ENCODE assay signal across 8 cellular contexts in genomic region chr22:30326704-30327362, GRCh38. TPM values are rescaled to one million over a fixed set of nuclear protein-coding genes. Genes with fewer than 3 reads are reported as not detected.
DNase-seq lines count a peak whose midpoint lies in the region; ATAC-seq, FAIRE-seq and TF ChIP-seq lines count a peak whose summit lies in the region.

Gene TBC1D10A, minus strand, starts transcription at chr22:30326941. Its CDS starts 60 bp downstream, at chr22:30326881.

- H3K4me3 ChIP-seq in AG04449 (ENCODE audit: low read depth, low read length) (peak within 1 kb of the TSS; percentile 87), bronchial epithelial cell (ENCODE audit: low read depth, low read length) (peak within 1 kb of the TSS; percentile 94), small intestine (ENCODE audit: low read depth in 1 of 2, low read length in 2 of 2) (peak within 1 kb of the TSS; percentile 57 to 86)

- H3K36me3 ChIP-seq in bronchial epithelial cell (ENCODE audit: control insufficient read depth, insufficient read depth, low read length) (peaks cover 2% of the 10 kb centered on the region), small intestine (ENCODE audit: control insufficient read depth in 2 of 2, insufficient read depth in 2 of 2, low read length in 2 of 2) (peaks cover 0 to 6% of the 10 kb centered on the region in 2 donors)

- ATAC-seq in GM18907 (IDR thresholded peaks at IDR 0.05; ENCODE audit: unreplicated experiment) (peak; percentile 80), HG03139 (IDR thresholded peaks at IDR 0.05; ENCODE audit: unreplicated experiment) (peak; percentile 83), WTC11 (peak; percentile 93)

- FAIRE-seq in bronchial epithelial cell (lab: Jason Lieb, UNC), result no peak
- FAIRE-seq in small intestine (lab: Jason Lieb, UNC), result no peak

- TF ChIP-seq CTCF in AG04449 (IDR thresholded peaks at IDR 0.05; ENCODE audit: insufficient read depth, low read length, missing control alignments), result no peak
- no peak for TF ChIP-seq CTCF in WTC11 (IDR thresholded peaks at IDR 0.05)
- TF ChIP-seq CTCF in bronchial epithelial cell (IDR thresholded peaks at IDR 0.05; ENCODE audit: insufficient read depth, low read length, severe bottlenecking), result no peak

- H3K27ac ChIP-seq in small intestine (ENCODE audit: low read depth in 1 of 2, low read length in 1 of 2), result peak within 1 kb of the TSS; percentile 49 to 75

- H3K4me3 Mint-ChIP-seq in WTC11, result peak within 1 kb of the TSS; percentile 75

- CTCF ChIA-PET in AG04449 (lab: Yijun Ruan, JAX), result interaction anchor here (0.7 to 5.5 kb wide), 3 partner anchors 39 to 219 kb away, joined by 3 to 50 read pairs (median 4); partner anchors contain the start of gene CASTOR1
- CTCF ChIA-PET in WTC11 (lab: Charles Lee), result interaction anchor here (0.5 to 7.8 kb wide), 20 partner anchors 10 to 480 kb away, joined by 3 to 193 read pairs (median 5); partner anchors contain the start of genes CASTOR1, CCDC157, RNF215 and SF3A1

- no peaks in the 10 kb centered on the region for H3K27me3 Mint-ChIP-seq in WTC11 (ENCODE audit: low read depth)

- H3K4me1 Mint-ChIP-seq in WTC11, result peaks cover 28% of the 10 kb centered on the region

- H3K9me3 ChIP-seq in small intestine (ENCODE audit: control insufficient read depth, low read depth), result no peaks in the 10 kb centered on the region

- H3K27me3 ChIP-seq in bronchial epithelial cell (ENCODE audit: control insufficient read depth, insufficient read depth, low read length), result no peaks in the 10 kb centered on the region
- H3K27me3 ChIP-seq in small intestine (ENCODE audit: control insufficient read depth in 2 of 2, insufficient read depth in 2 of 2, low read length in 2 of 2), result no peaks in the 10 kb centered on the region

- POLR2A ChIA-PET in AG04449 (lab: Yijun Ruan, JAX), result interaction anchor here (0.8 to 2.0 kb wide), 10 partner anchors 9 to 46 kb away, joined by 3 to 11 read pairs (median 3); partner anchors contain the start of genes CASTOR1, CCDC157 and SF3A1
- POLR2A ChIA-PET in WTC11 (lab: Charles Lee), result interaction anchor here (0.7 to 2.4 kb wide), 4 partner anchors 30 to 59 kb away, joined by 3 to 7 read pairs (median 4); partner anchors contain the start of genes CCDC157 and SF3A1

- H3K9me3 Mint-ChIP-seq in WTC11, result no peaks in the 10 kb centered on the region

- WGBS in small intestine, 3 donors, result 1% methylated on average over 32 to 69 of the region's 69 CpGs

- H3K36me3 Mint-ChIP-seq in WTC11, result peaks cover 2% of the 10 kb centered on the region; the same call in 1 of the 2 replicates

- DNase-seq in AG04449 (ENCODE audit: low read depth, low spot score), result no peak
- DNase-seq in NCI-H2196 treated with DMSO at 0.1 percent for 48 hours (lab: John Stamatoyannopoulos, UW; ENCODE audit: unreplicated experiment), result peak; percentile 81
- peak; percentile 95 for DNase-seq in WTC11 (ENCODE audit: low spot score)
- peak; percentile 83 for DNase-seq in bronchial epithelial cell (ENCODE audit: low read depth)
- peak; percentile 100 for DNase-seq in iPS-NIHi11 (ENCODE audit: low spot score)
- DNase-seq in small intestine, result peak; percentile 96

- peak within 1 kb of the TSS; percentile 89 for H3K27ac Mint-ChIP-seq in WTC11

- peaks cover 2 to 6% of the 10 kb centered on the region in 2 donors for H3K4me1 ChIP-seq in small intestine (ENCODE audit: control insufficient read depth in 2 of 2, insufficient read depth in 1 of 2, low read depth in 1 of 2, low read length in 1 of 2)

TF ChIP-seq in WTC11, 78 proteins besides CTCF, POLR2A, EP300 and RAD21 (continues in another document):
- no peak for TF ChIP-seq CREM (CRISPR knock-in tag; IDR thresholded peaks at IDR 0.05)
- peak; percentile 25; the same call in 1 of the 2 replicates for TF ChIP-seq HMGXB4 (CRISPR knock-in tag; IDR thresholded peaks at IDR 0.05)
- no peak for TF ChIP-seq FOXJ3 (CRISPR knock-in tag; IDR thresholded peaks at IDR 0.05; ENCODE audit: borderline replicate concordance)
- no peak for TF ChIP-seq RORB (CRISPR knock-in tag; IDR thresholded peaks at IDR 0.05)
- TF ChIP-seq, protein P1, sequence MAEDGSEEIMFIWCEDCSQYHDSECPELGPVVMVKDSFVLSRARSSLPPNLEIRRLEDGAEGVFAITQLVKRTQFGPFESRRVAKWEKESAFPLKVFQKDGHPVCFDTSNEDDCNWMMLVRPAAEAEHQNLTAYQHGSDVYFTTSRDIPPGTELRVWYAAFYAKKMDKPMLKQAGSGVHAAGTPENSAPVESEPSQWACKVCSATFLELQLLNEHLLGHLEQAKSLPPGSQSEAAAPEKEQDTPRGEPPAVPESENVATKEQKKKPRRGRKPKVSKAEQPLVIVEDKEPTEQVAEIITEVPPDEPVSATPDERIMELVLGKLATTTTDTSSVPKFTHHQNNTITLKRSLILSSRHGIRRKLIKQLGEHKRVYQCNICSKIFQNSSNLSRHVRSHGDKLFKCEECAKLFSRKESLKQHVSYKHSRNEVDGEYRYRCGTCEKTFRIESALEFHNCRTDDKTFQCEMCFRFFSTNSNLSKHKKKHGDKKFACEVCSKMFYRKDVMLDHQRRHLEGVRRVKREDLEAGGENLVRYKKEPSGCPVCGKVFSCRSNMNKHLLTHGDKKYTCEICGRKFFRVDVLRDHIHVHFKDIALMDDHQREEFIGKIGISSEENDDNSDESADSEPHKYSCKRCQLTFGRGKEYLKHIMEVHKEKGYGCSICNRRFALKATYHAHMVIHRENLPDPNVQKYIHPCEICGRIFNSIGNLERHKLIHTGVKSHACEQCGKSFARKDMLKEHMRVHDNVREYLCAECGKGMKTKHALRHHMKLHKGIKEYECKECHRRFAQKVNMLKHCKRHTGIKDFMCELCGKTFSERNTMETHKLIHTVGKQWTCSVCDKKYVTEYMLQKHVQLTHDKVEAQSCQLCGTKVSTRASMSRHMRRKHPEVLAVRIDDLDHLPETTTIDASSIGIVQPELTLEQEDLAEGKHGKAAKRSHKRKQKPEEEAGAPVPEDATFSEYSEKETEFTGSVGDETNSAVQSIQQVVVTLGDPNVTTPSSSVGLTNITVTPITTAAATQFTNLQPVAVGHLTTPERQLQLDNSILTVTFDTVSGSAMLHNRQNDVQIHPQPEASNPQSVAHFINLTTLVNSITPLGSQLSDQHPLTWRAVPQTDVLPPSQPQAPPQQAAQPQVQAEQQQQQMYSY (CRISPR knock-in tag; IDR thresholded peaks at IDR 0.05), result no peak
- TF ChIP-seq SP1 (CRISPR knock-in tag; conservative IDR thresholded peaks at IDR 0.05), result 0 out of 2 replicates have a peak, but pooled peaks have one; percentile 61
- TF ChIP-seq JAZF1 (CRISPR knock-in tag; IDR thresholded peaks at IDR 0.05), result no peak
- TF ChIP-seq, protein P2, sequence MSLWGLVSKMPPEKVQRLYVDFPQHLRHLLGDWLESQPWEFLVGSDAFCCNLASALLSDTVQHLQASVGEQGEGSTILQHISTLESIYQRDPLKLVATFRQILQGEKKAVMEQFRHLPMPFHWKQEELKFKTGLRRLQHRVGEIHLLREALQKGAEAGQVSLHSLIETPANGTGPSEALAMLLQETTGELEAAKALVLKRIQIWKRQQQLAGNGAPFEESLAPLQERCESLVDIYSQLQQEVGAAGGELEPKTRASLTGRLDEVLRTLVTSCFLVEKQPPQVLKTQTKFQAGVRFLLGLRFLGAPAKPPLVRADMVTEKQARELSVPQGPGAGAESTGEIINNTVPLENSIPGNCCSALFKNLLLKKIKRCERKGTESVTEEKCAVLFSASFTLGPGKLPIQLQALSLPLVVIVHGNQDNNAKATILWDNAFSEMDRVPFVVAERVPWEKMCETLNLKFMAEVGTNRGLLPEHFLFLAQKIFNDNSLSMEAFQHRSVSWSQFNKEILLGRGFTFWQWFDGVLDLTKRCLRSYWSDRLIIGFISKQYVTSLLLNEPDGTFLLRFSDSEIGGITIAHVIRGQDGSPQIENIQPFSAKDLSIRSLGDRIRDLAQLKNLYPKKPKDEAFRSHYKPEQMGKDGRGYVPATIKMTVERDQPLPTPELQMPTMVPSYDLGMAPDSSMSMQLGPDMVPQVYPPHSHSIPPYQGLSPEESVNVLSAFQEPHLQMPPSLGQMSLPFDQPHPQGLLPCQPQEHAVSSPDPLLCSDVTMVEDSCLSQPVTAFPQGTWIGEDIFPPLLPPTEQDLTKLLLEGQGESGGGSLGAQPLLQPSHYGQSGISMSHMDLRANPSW (CRISPR knock-in tag; conservative IDR thresholded peaks at IDR 0.05; ENCODE audit: low read depth), result no peak
- no peak for TF ChIP-seq ZBTB43 (CRISPR knock-in tag; IDR thresholded peaks at IDR 0.05)
- TF ChIP-seq NR2C2 (CRISPR knock-in tag; IDR thresholded peaks at IDR 0.05), result no peak
- TF ChIP-seq ZNF263 (CRISPR knock-in tag; IDR thresholded peaks at IDR 0.05; ENCODE audit: low read depth), result no peak

RNA-seq across cellular contexts. Expression of gene TBC1D10A, which starts in this region (rescaled TPM):
- total RNA-seq in WTC11 (2021), result 7.5 to 11.1 TPM (median 9.6 TPM) in 3 replicates
- 6.6 and 12.2 TPM in 2 replicates for total RNA-seq in bronchial epithelial cell
- 10 to 100 TPM in 2 of 3 donors, 1 to 10 TPM in 1; 8.5 to 16.3 (median 13.5) TPM for polyA plus RNA-seq in small intestine
